In genomic region chr7:23494009-23494408, GRCh38 we compare ENCODE assay signal across 18 cellular contexts. TPM values are rescaled to one million over a fixed set of nuclear protein-coding genes. Genes with fewer than 3 reads are reported as not detected.
DNase-seq lines count a peak whose midpoint lies in the region; ATAC-seq, FAIRE-seq and TF ChIP-seq lines count a peak whose summit lies in the region.
"Had no signal": no experiment of that assay in that cellular context is flagged by ENCODE, and none has a peak within 500 bp of the region (broad histone marks: within the 10 kb centered on the region; RNA-seq: fewer than 3 reads in every experiment).

No MANE protein-coding gene starts in this region.

- ATAC-seq in HepG2 (no peak; the same call in 2 of the 3 replicates), right lobe of liver (no peak)
- ATAC-seq: A549 had no signal

- 80% methylated on average over 9 of the region's 9 CpGs for WGBS in HepG2 (ENCODE audit: low lambda C conversion rate)
- WGBS in right lobe of liver (ENCODE audit: insufficient coverage, low coverage, low lambda C conversion rate, missing lambda C conversion rate): 96% methylated on average over 5 of the region's 9 CpGs
- WGBS in sigmoid colon, 2 donors: 84 to 91% methylated on average over 9 of the region's 9 CpGs

- in situ Hi-C loops in HepG2 (cut with HindIII; ENCODE audit: extremely low pct_ligation_motif_present, low pct_unique_long_range_greater_than_20kb): no loop called here

- TF ChIP-seq EP300 in HepG2 (IDR thresholded peaks at IDR 0.05; ENCODE audit: low read depth in 2 of 2, low read length in 2 of 2): no peak
- TF ChIP-seq EP300 in HepG2 (CRISPR knock-in tag; IDR thresholded peaks at IDR 0.05; ENCODE audit: borderline replicate concordance): no peak
- TF ChIP-seq EP300 in sigmoid colon (IDR thresholded peaks at IDR 0.05): no peak

- H3K4me1 ChIP-seq in HepG2 (ENCODE audit: insufficient read depth, low read length): peaks cover 27% of the 10 kb centered on the region
- H3K4me1 ChIP-seq in right lobe of liver: no peaks in the 10 kb centered on the region
- H3K4me1 ChIP-seq in sigmoid colon: peaks cover 0 to 4% (median 0%) of the 10 kb centered on the region in 4 donors

- TF ChIP-seq CTCF in HepG2 (CRISPR knock-in tag; IDR thresholded peaks at IDR 0.05): no peak
- TF ChIP-seq CTCF in right lobe of liver (IDR thresholded peaks at IDR 0.05): no peak
- TF ChIP-seq CTCF in sigmoid colon (IDR thresholded peaks at IDR 0.05): no peak

- H4K20me1 ChIP-seq in HepG2 (ENCODE audit: insufficient read depth, low read length): no peaks in the 10 kb centered on the region

- H3K27ac ChIP-seq in HepG2 (ENCODE audit: extremely low read length, insufficient read depth, low read length): no peak overlapping the region
- H3K27ac ChIP-seq in right lobe of liver: no peak overlapping the region
- H3K27ac ChIP-seq in sigmoid colon: no peak overlapping the region
- H3K27ac ChIP-seq: 22Rv1, A549, C4-2B had no signal

- H3K4me2 ChIP-seq in HepG2 (ENCODE audit: low read depth, low read length): no peak overlapping the region
- H3K4me2 ChIP-seq: A549 had no signal

- TF ChIP-seq RAD21 in HepG2 (CRISPR knock-in tag; IDR thresholded peaks at IDR 0.05): no peak

- CTCF ChIA-PET in HepG2 (lab: Yijun Ruan, JAX; ENCODE audit: low intra/inter-chr PET ratio, low total read pairs): no interaction called here

- H3K27me3 ChIP-seq in HepG2 (ENCODE audit: control insufficient read depth in 1 of 2, insufficient read depth in 2 of 2, low read length in 2 of 2): no peaks in the 10 kb centered on the region
- no peaks in the 10 kb centered on the region for H3K27me3 ChIP-seq in right lobe of liver
- H3K27me3 ChIP-seq in sigmoid colon: no peaks in the 10 kb centered on the region
- no peaks in the 10 kb centered on the region for H3K27me3 ChIP-seq in MG63

- DNase-seq in DMS53 (lab: John Stamatoyannopoulos, UW) (peak; percentile 24), DMS53 treated with DMSO at 0.1 percent for 48 hours (lab: John Stamatoyannopoulos, UW; ENCODE audit: unreplicated experiment) (no peak), HepG2 (ENCODE audit: low spot score) (no peak), right lobe of liver (no peak), sigmoid colon (peak; percentile 49), MG63 (no peak)
- no peak for DNase-seq in stimulated activated CD4-positive, alpha-beta T cell treated with anti-CD3 and anti-CD28 coated beads, Interleukin-12 subunit alpha, Interleukin-12 subunit beta, amount 100 ng/mL, for 4 hours
- DNase-seq: AML-193; Caco-2; CD4-positive, alpha-beta T cell; DMS79 treated with DMSO at 0.1 percent for 48 hours; GF-D8; H9 had no signal

- no peak overlapping the region for H2AFZ ChIP-seq in HepG2 (ENCODE audit: low read length)

- H3K9me3 ChIP-seq in HepG2 (ENCODE audit: low read length): no peaks in the 10 kb centered on the region
- H3K9me3 ChIP-seq in right lobe of liver: no peaks in the 10 kb centered on the region
- no peaks in the 10 kb centered on the region for H3K9me3 ChIP-seq in sigmoid colon
- H3K9me3 ChIP-seq in MG63: no peaks in the 10 kb centered on the region
- H3K9me3 ChIP-seq: A549, Caco-2 had no signal

- BruUV-seq in HepG2 (replicated peaks; lab: Mats Ljungman, UMichigan): no TSS peak

- no peak overlapping the region for H3K9ac ChIP-seq in HepG2 (ENCODE audit: insufficient read depth, low read depth, low read length)

- peaks cover 5% of the 10 kb centered on the region for H3K79me2 ChIP-seq in HepG2 (ENCODE audit: insufficient read depth, low read length)

- H3K4me3 ChIP-seq in HepG2 (replicated peaks in 1 of 3; ENCODE audit: insufficient read depth in 1 of 3, low read depth in 2 of 3, low read length in 3 of 3) (no peak overlapping the region), right lobe of liver (no peak overlapping the region), sigmoid colon (no peak overlapping the region), MG63 (no peak overlapping the region)
- H3K4me3 ChIP-seq: A549 had no signal

- no peak for FAIRE-seq in HepG2 (lab: Jason Lieb, UNC)
- FAIRE-seq: A549, D721Med, H1 had no signal

- POLR2A ChIA-PET in HepG2 (lab: Yijun Ruan, JAX): no interaction called here

- intact Hi-C loops in HepG2 (cut with micrococcal nuclease; ENCODE audit: unreplicated experiment): no loop called here
- intact Hi-C loops in right lobe of liver (cut with DNase I): no loop called here
- intact Hi-C loops in sigmoid colon (cut with DNase I): no loop called here

- H3K36me3 ChIP-seq in HepG2 (replicated peaks in 1 of 2; ENCODE audit: control insufficient read depth in 1 of 2, insufficient read depth in 2 of 2, low read length in 2 of 2) (no peaks in the 10 kb centered on the region), right lobe of liver (no peaks in the 10 kb centered on the region), sigmoid colon (no peaks in the 10 kb centered on the region), MG63 (no peaks in the 10 kb centered on the region)

- no peak for TF ChIP-seq POLR2A in HepG2 (IDR thresholded peaks at IDR 0.05; ENCODE audit: insufficient read depth in 1 of 2, low read depth in 2 of 2, low read length in 2 of 2)
- TF ChIP-seq POLR2A in right lobe of liver (IDR thresholded peaks at IDR 0.05): no peak
- TF ChIP-seq POLR2A in sigmoid colon (IDR thresholded peaks at IDR 0.05): no peak

TF ChIP-seq in HepG2, 621 proteins besides CTCF, POLR2A, EP300 and RAD21:
- TF ChIP-seq ZNF354B (CRISPR knock-in tag; IDR thresholded peaks at IDR 0.05) (no peak), NBN (conservative IDR thresholded peaks at IDR 0.05) (no peak), TEAD3 (CRISPR knock-in tag; optimal IDR thresholded peaks at IDR 0.05; ENCODE audit: borderline replicate concordance) (peak; percentile 54), ZNF460 (CRISPR knock-in tag; IDR thresholded peaks at IDR 0.05; ENCODE audit: borderline replicate concordance) (peak; percentile 74), ZNF232 (CRISPR knock-in tag; IDR thresholded peaks at IDR 0.05; ENCODE audit: borderline replicate concordance) (no peak), MZF1 (CRISPR knock-in tag; IDR thresholded peaks at IDR 0.05; ENCODE audit: borderline replicate concordance) (no peak)

RNA-seq across cellular contexts. Expression of gene IGF2BP3, which starts 23.7 kb away (rescaled TPM):
- 37.7 and 51.2 TPM in 2 replicates for total RNA-seq in HepG2 (2016; rRNA removed; fragmentation: Illumina TruSeq; extraction: Trizol)
- 71.8 and 87.5 TPM in 2 replicates for total RNA-seq in HepG2 (2016; cell fraction: cytosol; rRNA removed; fragmentation: Illumina TruSeq; extraction: Trizol; ENCODE audit: low read depth)
- 37.5 and 48.2 TPM in 2 replicates for total RNA-seq in HepG2 (2016; cell fraction: insoluble cytoplasmic fraction; rRNA removed; fragmentation: Illumina TruSeq; extraction: Trizol)
- 36.5 and 37.4 TPM in 2 replicates for total RNA-seq in HepG2 (2016; cell fraction: membrane; rRNA removed; fragmentation: Illumina TruSeq; extraction: Trizol)
- 54.6 and 65.1 TPM in 2 replicates for total RNA-seq in HepG2 (2016; cell fraction: nucleus; rRNA removed; fragmentation: Illumina TruSeq; extraction: Trizol)
- 33.5 and 39.5 TPM in 2 replicates for polyA plus RNA-seq in HepG2 (2011; rRNA removed)
- polyA plus RNA-seq in HepG2 (2011; cell fraction: cytosol; rRNA removed): 28.4 and 31.3 TPM in 2 replicates
- polyA plus RNA-seq in HepG2 (2011; cell fraction: nucleus; rRNA removed): 39.8 and 40.6 TPM in 2 replicates
- 30.9 and 39.1 TPM in 2 replicates for polyA plus RNA-seq in HepG2 (2012)
- polyA plus RNA-seq in HepG2 (2016; cell fraction: cytosol; fragmentation: Illumina TruSeq; extraction: Trizol; ENCODE audit: low read depth): 4.7 and 5.5 TPM in 2 replicates
- 55.0 and 58.1 TPM in 2 replicates for polyA plus RNA-seq in HepG2 (2016; cell fraction: insoluble cytoplasmic fraction; fragmentation: Illumina TruSeq; extraction: Trizol; ENCODE audit: low read depth)
- polyA plus RNA-seq in HepG2 (2016; cell fraction: membrane; fragmentation: Illumina TruSeq; extraction: Trizol; ENCODE audit: low read depth): 15.7 and 16.9 TPM in 2 replicates
- 65.0 and 67.9 TPM in 2 replicates for polyA plus RNA-seq in HepG2 (2016; cell fraction: nucleus; fragmentation: Illumina TruSeq; extraction: Trizol; ENCODE audit: insufficient read depth, low read depth)
- polyA minus RNA-seq in HepG2 (2011; rRNA and poly(A)+ RNA removed; ENCODE audit: low replicate concordance): 53.1 and 80.7 TPM in 2 replicates
- polyA minus RNA-seq in HepG2 (2011; cell fraction: cytosol; rRNA and poly(A)+ RNA removed): 52.8 and 73.7 TPM in 2 replicates
- polyA minus RNA-seq in HepG2 (2011; cell fraction: nucleus; rRNA and poly(A)+ RNA removed): 108 and 117 TPM in 2 replicates
- under 1 TPM in 5 of 6 experiments, not detected in 1; 0.12 to 0.64 (median 0.19) TPM for total RNA-seq in right lobe of liver
- total RNA-seq in sigmoid colon: 1 to 10 TPM in 3 of 4 donors, under 1 TPM in 1; under 0.01 to 1.9 (median 1.4) TPM
- polyA plus RNA-seq in sigmoid colon: 1 to 10 TPM in 1 of 3 donors, not detected in 2; 1.2 TPM
- total RNA-seq in MG63 (2014; rRNA removed; shearing (Covaris generic); ENCODE audit: low replicate concordance): 51.8 and 80.7 TPM in 2 replicates
- total RNA-seq: CD4-positive, alpha-beta T cell had no signal

RNA-seq across cellular contexts. Expression of gene TRA2A, which starts 37.8 kb away (rescaled TPM):
- total RNA-seq in HepG2 (2016; rRNA removed; fragmentation: Illumina TruSeq; extraction: Trizol) (39.1 and 52.7 TPM in 2 replicates), right lobe of liver (10 to 100 TPM; 11.1 to 34.9 (median 24.7) TPM), sigmoid colon (10 to 100 TPM; 37.0 to 84.5 (median 42.2) TPM)
- total RNA-seq in HepG2 (2016; cell fraction: cytosol; rRNA removed; fragmentation: Illumina TruSeq; extraction: Trizol; ENCODE audit: low read depth): 9.7 and 11.8 TPM in 2 replicates
- total RNA-seq in HepG2 (2016; cell fraction: insoluble cytoplasmic fraction; rRNA removed; fragmentation: Illumina TruSeq; extraction: Trizol): 42.4 and 53.4 TPM in 2 replicates
- total RNA-seq in HepG2 (2016; cell fraction: membrane; rRNA removed; fragmentation: Illumina TruSeq; extraction: Trizol): 18.1 and 19.9 TPM in 2 replicates
- total RNA-seq in HepG2 (2016; cell fraction: nucleus; rRNA removed; fragmentation: Illumina TruSeq; extraction: Trizol): 58.6 and 59.9 TPM in 2 replicates
- polyA plus RNA-seq in HepG2 (2011; rRNA removed) (38.5 and 41.6 TPM in 2 replicates), sigmoid colon (10 to 100 TPM; 34.2 to 57.7 (median 46.9) TPM)
- polyA plus RNA-seq in HepG2 (2011; cell fraction: cytosol; rRNA removed): 17.7 and 19.0 TPM in 2 replicates
- polyA plus RNA-seq in HepG2 (2011; cell fraction: nucleus; rRNA removed): 52.2 and 74.4 TPM in 2 replicates
- 22.3 and 41.5 TPM in 2 replicates for polyA plus RNA-seq in HepG2 (2012)
- 11.2 and 11.6 TPM in 2 replicates for polyA plus RNA-seq in HepG2 (2016; cell fraction: cytosol; fragmentation: Illumina TruSeq; extraction: Trizol; ENCODE audit: low read depth)
- 117 and 127 TPM in 2 replicates for polyA plus RNA-seq in HepG2 (2016; cell fraction: insoluble cytoplasmic fraction; fragmentation: Illumina TruSeq; extraction: Trizol; ENCODE audit: low read depth)
- polyA plus RNA-seq in HepG2 (2016; cell fraction: membrane; fragmentation: Illumina TruSeq; extraction: Trizol; ENCODE audit: low read depth): 23.2 and 23.3 TPM in 2 replicates
- polyA plus RNA-seq in HepG2 (2016; cell fraction: nucleus; fragmentation: Illumina TruSeq; extraction: Trizol; ENCODE audit: insufficient read depth, low read depth): 182 and 185 TPM in 2 replicates
- 28.3 and 56.1 TPM in 2 replicates for polyA minus RNA-seq in HepG2 (2011; rRNA and poly(A)+ RNA removed; ENCODE audit: low replicate concordance)
- 14.5 and 23.9 TPM in 2 replicates for polyA minus RNA-seq in HepG2 (2011; cell fraction: cytosol; rRNA and poly(A)+ RNA removed)
- polyA minus RNA-seq in HepG2 (2011; cell fraction: nucleus; rRNA and poly(A)+ RNA removed): 117 and 142 TPM in 2 replicates
- 7.9 and 17.9 TPM in 2 replicates for total RNA-seq in MG63 (2014; rRNA removed; shearing (Covaris generic); ENCODE audit: low replicate concordance)

Comparison
In these comparisons a context has a peak if more than half of its experiments do, and no peak if none do; other contexts are left out.
1. DNase-seq: peak in DMS53 (single experiment) and sigmoid colon (single experiment); none in DMS53 treated with DMSO at 0.1 percent for 48 hours (single experiment), HepG2 (single experiment), right lobe of liver (0 of 3), MG63 (single experiment) and stimulated activated CD4-positive, alpha-beta T cell treated with anti-CD3 and anti-CD28 coated beads, Interleukin-12 subunit alpha, Interleukin-12 subunit beta, amount 100 ng/mL, for 4 hours (single experiment).
2. RNA of gene IGF2BP3, which starts 23.7 kb away (total RNA-seq): 51.8 to 80.7 TPM in MG63 and 36.5 to 87.5 TPM in HepG2; under 0.01 to 1.9 TPM in sigmoid colon and 0.12 to 0.64 TPM in right lobe of liver; every median in the first group is over 10 times any median in the second.